Comparison of ENCODE assay signal across 16 cellular contexts in genomic region chr6:127475823-127476176, GRCh38. TPM values are rescaled to one million over a fixed set of nuclear protein-coding genes. Genes with fewer than 3 reads are reported as not detected.
DNase-seq lines count a peak whose midpoint lies in the region; ATAC-seq lines count a peak whose summit lies in the region.
"Had no signal": no experiment of that assay in that cellular context is flagged by ENCODE, and none has a peak within 500 bp of the region (broad histone marks: within the 10 kb centered on the region; RNA-seq: fewer than 3 reads in every experiment).

No MANE protein-coding gene starts in this region.

- H3K27ac ChIP-seq in right cardiac atrium (ENCODE audit: low read length) (no peak overlapping the region), mesenchymal stem cell (ENCODE audit: low read length, poor library complexity, severe bottlenecking) (no peak overlapping the region)

- H3K4ac ChIP-seq in mesenchymal stem cell (ENCODE audit: low read depth in 1 of 2, low read length in 2 of 2) = no peak overlapping the region

- intact Hi-C loops in right cardiac atrium (cut with DNase I) = loop anchor here in 1 of 4 donors (10.0 kb wide), 1 partner anchor 59 kb away; no protein-coding TSS in a partner anchor
- intact Hi-C loops in cardiac septum (cut with DNase I) = no loop called here

- no peak overlapping the region for H2BK15ac ChIP-seq in mesenchymal stem cell (ENCODE audit: low read depth, poor library complexity, severe bottlenecking)

- 84% methylated on average over 34 of the region's 34 CpGs for WGBS in right cardiac atrium
- WGBS in mesenchymal stem cell = 95% methylated on average over 34 of the region's 34 CpGs

- no peaks in the 10 kb centered on the region for H3K4me1 ChIP-seq in right cardiac atrium (ENCODE audit: control insufficient read depth, insufficient read depth, low read length)
- peaks cover 5% of the 10 kb centered on the region for H3K4me1 ChIP-seq in mesenchymal stem cell (ENCODE audit: control insufficient read depth, insufficient read depth, low read depth, low read length)

- no peak overlapping the region for H4K91ac ChIP-seq in mesenchymal stem cell (ENCODE audit: low read length)

- DNase-seq in right cardiac atrium = peak in 2 of 3 donors; percentile 62 to 63
- no peak for DNase-seq in cardiac septum (ENCODE audit: low spot score)
- DNase-seq in UCSD-AML1 (lab: John Stamatoyannopoulos, UW; ENCODE audit: unreplicated experiment) = peak; percentile 6
- DNase-seq in mesenchymal stem cell = no peak
- no peak for DNase-seq in SKM-1 (lab: John Stamatoyannopoulos, UW; ENCODE audit: unreplicated experiment)
- DNase-seq in activated CD8-positive, alpha-beta memory T cell treated with anti-CD3 and anti-CD28 coated beads for 24 hours = no peak
- DNase-seq: CD4-positive, CD25-positive, alpha-beta regulatory T cell; DMS79 treated with DMSO at 0.1 percent for 48 hours; GDM1; Kasumi-1; NCI-H1105 treated with DMSO at 0.1 percent for 48 hours; NCI-H187 treated with DMSO at 0.1 percent for 48 hours; NCI-H446; NCI-H774; SHP77 had no signal

- H3K4me3 ChIP-seq in right cardiac atrium (ENCODE audit: low read length) (no peak overlapping the region), mesenchymal stem cell (ENCODE audit: insufficient read depth in 1 of 2, low read depth in 1 of 2, low read length in 2 of 2) (no peak overlapping the region)

- no peaks in the 10 kb centered on the region for H3K27me3 ChIP-seq in right cardiac atrium (ENCODE audit: control insufficient read depth, insufficient read depth)
- H3K27me3 ChIP-seq in mesenchymal stem cell (ENCODE audit: control insufficient read depth in 1 of 2, insufficient read depth in 1 of 2, low read length in 2 of 2) = no peaks in the 10 kb centered on the region

- no peak overlapping the region for H3K23ac ChIP-seq in mesenchymal stem cell (ENCODE audit: low read length in 2 of 2)

- no peak overlapping the region for H3K9ac ChIP-seq in mesenchymal stem cell (ENCODE audit: low read length)

- no peak overlapping the region for H4K8ac ChIP-seq in mesenchymal stem cell (ENCODE audit: low read length)

- peak overlapping the region; percentile 11 for H2AK5ac ChIP-seq in mesenchymal stem cell (ENCODE audit: low read length, severe bottlenecking)

- H3K9me3 ChIP-seq in right cardiac atrium (ENCODE audit: control insufficient read depth, low read length) (no peaks in the 10 kb centered on the region), mesenchymal stem cell (ENCODE audit: control insufficient read depth, low read length) (no peaks in the 10 kb centered on the region)

- H2BK12ac ChIP-seq in mesenchymal stem cell (ENCODE audit: low read length in 2 of 2) = no peak overlapping the region

- no peak overlapping the region for H2BK120ac ChIP-seq in mesenchymal stem cell (ENCODE audit: low read depth, low read length)

- peaks cover 17 to 23% of the 10 kb centered on the region in 2 experiments for H3K36me3 ChIP-seq in mesenchymal stem cell (ENCODE audit: control insufficient read depth in 1 of 2, insufficient read depth in 2 of 2, low read depth in 1 of 2, low read length in 2 of 2)

- no peak overlapping the region for H3K4me2 ChIP-seq in mesenchymal stem cell (ENCODE audit: low read length, poor library complexity, severe bottlenecking)

- H3K14ac ChIP-seq in mesenchymal stem cell (ENCODE audit: low read length in 2 of 2) = no peak overlapping the region

- peaks cover 30% of the 10 kb centered on the region for H3K79me1 ChIP-seq in mesenchymal stem cell (replicated peaks; ENCODE audit: low read length, poor library complexity, severe bottlenecking)

- H2BK5ac ChIP-seq in mesenchymal stem cell (ENCODE audit: low read depth, low read length, poor library complexity, severe bottlenecking) = no peak overlapping the region

- ATAC-seq in right cardiac atrium (no peak), GM19395 (IDR thresholded peaks at IDR 0.05; ENCODE audit: unreplicated experiment) (no peak)

- H3K18ac ChIP-seq in mesenchymal stem cell (ENCODE audit: low read depth in 1 of 2, low read length in 2 of 2) = no peak overlapping the region

- no peak overlapping the region for H2AFZ ChIP-seq in mesenchymal stem cell (ENCODE audit: low read depth, low read length)

RNA-seq across cellular contexts. Expression of gene KIAA0408, which starts 16.6 kb away (rescaled TPM):
- 1 to 10 TPM; 1.3 to 8.2 (median 3.8) TPM for total RNA-seq in right cardiac atrium
- polyA plus RNA-seq in right cardiac atrium = 2.3 TPM
- 0.51 TPM for total RNA-seq in cardiac septum
- 1.9 TPM for polyA plus RNA-seq in mesenchymal stem cell (2013, experiment 1 of 2)
- 1.9 TPM for polyA plus RNA-seq in mesenchymal stem cell (2013, experiment 2 of 2)

Comparison
In these comparisons a context has a peak if more than half of its experiments do, and no peak if none do; other contexts are left out.
1. DNase-seq: peak in right cardiac atrium (2 of 3) and UCSD-AML1 (single experiment); none in cardiac septum (single experiment), mesenchymal stem cell (single experiment), SKM-1 (single experiment) and activated CD8-positive, alpha-beta memory T cell treated with anti-CD3 and anti-CD28 coated beads for 24 hours (single experiment).